Comparison of ENCODE assay signal across 1 cellular context in the genomic region with DNA sequence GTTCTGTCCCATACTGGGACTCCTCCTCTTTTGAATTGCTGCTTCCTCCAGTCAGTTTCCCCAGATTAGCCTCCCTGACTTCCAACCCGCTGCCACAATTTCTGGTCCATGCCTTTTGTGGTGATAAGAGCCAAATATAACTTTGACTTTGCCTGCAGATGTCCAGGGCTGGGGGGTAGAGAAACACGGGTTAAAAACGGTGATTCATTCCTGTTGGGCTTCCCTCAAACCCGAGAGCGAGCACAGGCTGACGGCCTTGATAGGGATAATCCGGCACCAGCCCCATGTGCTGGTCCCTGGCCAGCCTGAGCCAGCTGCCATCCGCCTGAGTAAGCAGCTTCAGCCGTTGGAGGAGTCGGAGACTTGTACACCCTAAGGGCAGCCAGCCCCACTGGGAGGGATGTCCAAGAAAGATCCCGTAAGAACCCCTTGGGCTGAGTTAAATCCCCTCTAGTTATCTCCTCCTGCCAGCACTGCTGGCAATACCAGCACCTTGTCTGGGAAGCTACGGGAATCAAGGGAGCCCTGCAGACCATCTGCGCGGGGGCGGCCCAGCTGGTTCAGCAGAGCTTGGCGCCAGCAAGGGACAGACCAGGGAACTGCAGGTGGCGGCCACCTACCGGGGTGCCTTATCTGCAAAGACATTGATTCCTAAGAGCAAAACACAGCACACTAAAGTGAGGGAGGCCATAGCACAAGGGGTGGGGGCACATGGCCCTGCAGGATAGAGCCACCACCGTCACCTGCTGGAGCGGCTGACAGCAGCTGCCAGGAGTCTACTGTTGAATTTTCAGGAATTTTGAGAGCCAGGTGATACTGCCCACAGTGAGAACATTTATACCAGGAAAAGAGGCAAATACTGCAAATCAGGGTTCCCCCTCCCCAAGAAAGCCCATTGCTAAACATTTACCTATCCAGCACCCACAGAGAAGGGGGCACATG.
TF ChIP-seq lines count a peak whose summit lies in the region.

No MANE protein-coding gene starts in this region.

TF ChIP-seq in GM23338, 12 proteins besides CTCF, POLR2A, EP300 and RAD21 (continued from another document):
- TF ChIP-seq, protein P1, sequence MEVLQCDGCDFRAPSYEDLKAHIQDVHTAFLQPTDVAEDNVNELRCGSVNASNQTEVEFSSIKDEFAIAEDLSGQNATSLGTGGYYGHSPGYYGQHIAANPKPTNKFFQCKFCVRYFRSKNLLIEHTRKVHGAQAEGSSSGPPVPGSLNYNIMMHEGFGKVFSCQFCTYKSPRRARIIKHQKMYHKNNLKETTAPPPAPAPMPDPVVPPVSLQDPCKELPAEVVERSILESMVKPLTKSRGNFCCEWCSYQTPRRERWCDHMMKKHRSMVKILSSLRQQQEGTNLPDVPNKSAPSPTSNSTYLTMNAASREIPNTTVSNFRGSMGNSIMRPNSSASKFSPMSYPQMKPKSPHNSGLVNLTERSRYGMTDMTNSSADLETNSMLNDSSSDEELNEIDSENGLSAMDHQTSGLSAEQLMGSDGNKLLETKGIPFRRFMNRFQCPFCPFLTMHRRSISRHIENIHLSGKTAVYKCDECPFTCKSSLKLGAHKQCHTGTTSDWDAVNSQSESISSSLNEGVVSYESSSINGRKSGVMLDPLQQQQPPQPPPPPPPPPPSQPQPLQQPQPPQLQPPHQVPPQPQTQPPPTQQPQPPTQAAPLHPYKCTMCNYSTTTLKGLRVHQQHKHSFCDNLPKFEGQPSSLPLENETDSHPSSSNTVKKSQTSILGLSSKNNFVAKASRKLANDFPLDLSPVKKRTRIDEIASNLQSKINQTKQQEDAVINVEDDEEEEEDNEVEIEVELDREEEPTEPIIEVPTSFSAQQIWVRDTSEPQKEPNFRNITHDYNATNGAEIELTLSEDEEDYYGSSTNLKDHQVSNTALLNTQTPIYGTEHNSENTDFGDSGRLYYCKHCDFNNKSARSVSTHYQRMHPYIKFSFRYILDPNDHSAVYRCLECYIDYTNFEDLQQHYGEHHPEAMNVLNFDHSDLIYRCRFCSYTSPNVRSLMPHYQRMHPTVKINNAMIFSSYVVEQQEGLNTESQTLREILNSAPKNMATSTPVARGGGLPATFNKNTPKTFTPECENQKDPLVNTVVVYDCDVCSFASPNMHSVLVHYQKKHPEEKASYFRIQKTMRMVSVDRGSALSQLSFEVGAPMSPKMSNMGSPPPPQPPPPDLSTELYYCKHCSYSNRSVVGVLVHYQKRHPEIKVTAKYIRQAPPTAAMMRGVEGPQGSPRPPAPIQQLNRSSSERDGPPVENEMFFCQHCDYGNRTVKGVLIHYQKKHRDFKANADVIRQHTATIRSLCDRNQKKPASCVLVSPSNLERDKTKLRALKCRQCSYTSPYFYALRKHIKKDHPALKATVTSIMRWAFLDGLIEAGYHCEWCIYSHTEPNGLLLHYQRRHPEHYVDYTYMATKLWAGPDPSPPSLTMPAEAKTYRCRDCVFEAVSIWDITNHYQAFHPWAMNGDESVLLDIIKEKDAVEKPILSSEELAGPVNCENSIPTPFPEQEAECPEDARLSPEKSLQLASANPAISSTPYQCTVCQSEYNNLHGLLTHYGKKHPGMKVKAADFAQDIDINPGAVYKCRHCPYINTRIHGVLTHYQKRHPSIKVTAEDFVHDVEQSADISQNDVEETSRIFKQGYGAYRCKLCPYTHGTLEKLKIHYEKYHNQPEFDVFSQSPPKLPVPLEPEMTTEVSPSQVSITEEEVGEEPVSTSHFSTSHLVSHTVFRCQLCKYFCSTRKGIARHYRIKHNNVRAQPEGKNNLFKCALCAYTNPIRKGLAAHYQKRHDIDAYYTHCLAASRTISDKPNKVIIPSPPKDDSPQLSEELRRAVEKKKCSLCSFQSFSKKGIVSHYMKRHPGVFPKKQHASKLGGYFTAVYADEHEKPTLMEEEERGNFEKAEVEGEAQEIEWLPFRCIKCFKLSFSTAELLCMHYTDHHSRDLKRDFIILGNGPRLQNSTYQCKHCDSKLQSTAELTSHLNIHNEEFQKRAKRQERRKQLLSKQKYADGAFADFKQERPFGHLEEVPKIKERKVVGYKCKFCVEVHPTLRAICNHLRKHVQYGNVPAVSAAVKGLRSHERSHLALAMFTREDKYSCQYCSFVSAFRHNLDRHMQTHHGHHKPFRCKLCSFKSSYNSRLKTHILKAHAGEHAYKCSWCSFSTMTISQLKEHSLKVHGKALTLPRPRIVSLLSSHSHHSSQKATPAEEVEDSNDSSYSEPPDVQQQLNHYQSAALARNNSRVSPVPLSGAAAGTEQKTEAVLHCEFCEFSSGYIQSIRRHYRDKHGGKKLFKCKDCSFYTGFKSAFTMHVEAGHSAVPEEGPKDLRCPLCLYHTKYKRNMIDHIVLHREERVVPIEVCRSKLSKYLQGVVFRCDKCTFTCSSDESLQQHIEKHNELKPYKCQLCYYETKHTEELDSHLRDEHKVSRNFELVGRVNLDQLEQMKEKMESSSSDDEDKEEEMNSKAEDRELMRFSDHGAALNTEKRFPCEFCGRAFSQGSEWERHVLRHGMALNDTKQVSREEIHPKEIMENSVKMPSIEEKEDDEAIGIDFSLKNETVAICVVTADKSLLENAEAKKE (CRISPR knock-in tag; IDR thresholded peaks at IDR 0.05): no peak
- TF ChIP-seq, protein P2, sequence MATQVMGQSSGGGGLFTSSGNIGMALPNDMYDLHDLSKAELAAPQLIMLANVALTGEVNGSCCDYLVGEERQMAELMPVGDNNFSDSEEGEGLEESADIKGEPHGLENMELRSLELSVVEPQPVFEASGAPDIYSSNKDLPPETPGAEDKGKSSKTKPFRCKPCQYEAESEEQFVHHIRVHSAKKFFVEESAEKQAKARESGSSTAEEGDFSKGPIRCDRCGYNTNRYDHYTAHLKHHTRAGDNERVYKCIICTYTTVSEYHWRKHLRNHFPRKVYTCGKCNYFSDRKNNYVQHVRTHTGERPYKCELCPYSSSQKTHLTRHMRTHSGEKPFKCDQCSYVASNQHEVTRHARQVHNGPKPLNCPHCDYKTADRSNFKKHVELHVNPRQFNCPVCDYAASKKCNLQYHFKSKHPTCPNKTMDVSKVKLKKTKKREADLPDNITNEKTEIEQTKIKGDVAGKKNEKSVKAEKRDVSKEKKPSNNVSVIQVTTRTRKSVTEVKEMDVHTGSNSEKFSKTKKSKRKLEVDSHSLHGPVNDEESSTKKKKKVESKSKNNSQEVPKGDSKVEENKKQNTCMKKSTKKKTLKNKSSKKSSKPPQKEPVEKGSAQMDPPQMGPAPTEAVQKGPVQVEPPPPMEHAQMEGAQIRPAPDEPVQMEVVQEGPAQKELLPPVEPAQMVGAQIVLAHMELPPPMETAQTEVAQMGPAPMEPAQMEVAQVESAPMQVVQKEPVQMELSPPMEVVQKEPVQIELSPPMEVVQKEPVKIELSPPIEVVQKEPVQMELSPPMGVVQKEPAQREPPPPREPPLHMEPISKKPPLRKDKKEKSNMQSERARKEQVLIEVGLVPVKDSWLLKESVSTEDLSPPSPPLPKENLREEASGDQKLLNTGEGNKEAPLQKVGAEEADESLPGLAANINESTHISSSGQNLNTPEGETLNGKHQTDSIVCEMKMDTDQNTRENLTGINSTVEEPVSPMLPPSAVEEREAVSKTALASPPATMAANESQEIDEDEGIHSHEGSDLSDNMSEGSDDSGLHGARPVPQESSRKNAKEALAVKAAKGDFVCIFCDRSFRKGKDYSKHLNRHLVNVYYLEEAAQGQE (IDR thresholded peaks at IDR 0.05; ENCODE audit: unreplicated experiment): no peak
- no peak for TF ChIP-seq JUNB (IDR thresholded peaks at IDR 0.05; ENCODE audit: unreplicated experiment)
- TF ChIP-seq ZNF331 (CRISPR knock-in tag; IDR thresholded peaks at IDR 0.05; ENCODE audit: low read depth): no peak
- TF ChIP-seq, protein P3, sequence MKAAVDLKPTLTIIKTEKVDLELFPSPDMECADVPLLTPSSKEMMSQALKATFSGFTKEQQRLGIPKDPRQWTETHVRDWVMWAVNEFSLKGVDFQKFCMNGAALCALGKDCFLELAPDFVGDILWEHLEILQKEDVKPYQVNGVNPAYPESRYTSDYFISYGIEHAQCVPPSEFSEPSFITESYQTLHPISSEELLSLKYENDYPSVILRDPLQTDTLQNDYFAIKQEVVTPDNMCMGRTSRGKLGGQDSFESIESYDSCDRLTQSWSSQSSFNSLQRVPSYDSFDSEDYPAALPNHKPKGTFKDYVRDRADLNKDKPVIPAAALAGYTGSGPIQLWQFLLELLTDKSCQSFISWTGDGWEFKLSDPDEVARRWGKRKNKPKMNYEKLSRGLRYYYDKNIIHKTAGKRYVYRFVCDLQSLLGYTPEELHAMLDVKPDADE (IDR thresholded peaks at IDR 0.05): no peak
